In the genomic region with DNA sequence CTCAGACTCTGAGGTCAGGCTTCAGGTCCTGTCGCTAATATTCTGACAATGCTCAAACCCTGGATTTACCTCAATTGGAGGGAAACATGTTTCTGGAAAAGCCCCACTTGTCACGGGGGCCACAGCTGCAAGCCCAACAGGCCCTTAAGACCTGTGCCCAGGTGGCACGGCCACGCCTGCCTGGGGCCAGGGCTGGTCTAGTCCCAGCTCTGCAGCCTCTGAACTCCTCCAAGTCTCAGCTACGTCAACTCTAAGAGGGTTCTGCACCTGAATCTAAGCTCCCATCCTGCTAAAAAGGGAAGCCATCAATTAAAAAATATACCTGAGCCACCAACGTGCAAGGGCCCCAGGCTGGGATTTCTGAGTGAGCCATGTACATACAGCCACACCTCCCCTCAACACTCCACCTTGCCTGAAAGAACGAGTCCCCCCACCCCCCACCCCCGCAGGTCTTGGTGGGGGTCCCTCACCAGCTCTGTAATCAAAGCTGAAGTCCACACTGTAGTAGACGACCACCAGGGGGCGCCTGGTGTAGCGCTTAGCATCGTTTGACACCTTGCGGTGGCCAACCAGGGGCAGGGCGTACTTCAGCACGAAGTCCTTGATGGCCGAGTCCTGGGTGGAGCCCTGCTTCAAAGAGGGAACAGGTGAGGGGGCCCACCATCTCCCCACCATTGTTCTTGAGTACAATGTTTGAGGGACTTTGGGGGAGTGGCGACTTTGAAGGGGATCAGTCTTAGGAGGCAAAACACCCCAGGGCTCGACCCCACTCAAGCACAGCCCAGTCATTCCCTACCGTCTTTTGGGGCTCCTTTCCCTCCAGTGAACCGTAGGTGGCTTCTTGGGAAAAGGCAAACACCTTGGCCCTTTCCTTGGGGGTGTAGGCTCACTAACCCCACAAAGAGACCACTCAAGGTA, we compare ENCODE assay signal across 8 cellular contexts. TPM values are rescaled to one million over a fixed set of nuclear protein-coding genes. Genes with fewer than 3 reads are reported as not detected.
DNase-seq lines count a peak whose midpoint lies in the region; ATAC-seq and TF ChIP-seq lines count a peak whose summit lies in the region.

No MANE protein-coding gene starts in this region.

- DNase-seq in Calu3 (peak; percentile 78), M059J (ENCODE audit: low read depth) (peak; percentile 40), body of pancreas (peak; percentile 81 to 84 (median 82)), islet precursor cell (peak; percentile 76), GM19240 (ENCODE audit: insufficient read length, low spot score) (no peak)
- peak; percentile 78 for DNase-seq in stimulated activated CD4-positive, alpha-beta T cell treated with anti-CD3 and anti-CD28 coated beads, Interleukin-1b, Interleukin-23, amount 100 ng/mL, for 48 hours

- no peaks in the 10 kb centered on the region for H3K27me3 ChIP-seq in body of pancreas

- no peak overlapping the region for H3K4me3 Mint-ChIP-seq in Calu3 (ENCODE audit: low read depth, unreplicated experiment)

- CTCF ChIA-PET in Calu3 (lab: Charles Lee): interaction anchor here (0.5 to 1.9 kb wide), 4 partner anchors 60 to 369 kb away, joined by 3 to 24 read pairs (median 3); no protein-coding TSS in a partner anchor

- TF ChIP-seq POLR2A in body of pancreas (IDR thresholded peaks at IDR 0.05): no peak

- no peaks in the 10 kb centered on the region for H3K9me3 Mint-ChIP-seq in Calu3 (ENCODE audit: low read depth, unreplicated experiment)

- peaks cover 85% of the 10 kb centered on the region for H3K36me3 Mint-ChIP-seq in Calu3 (ENCODE audit: insufficient read depth, unreplicated experiment)

- peak overlapping the region; percentile 23 for H3K27ac Mint-ChIP-seq in Calu3 (ENCODE audit: unreplicated experiment)

- ATAC-seq in GM21515 (IDR thresholded peaks at IDR 0.05; ENCODE audit: unreplicated experiment): peak; percentile 62
- peak; percentile 73 for ATAC-seq in body of pancreas

- peaks cover 18 to 43% of the 10 kb centered on the region in 2 donors for H3K36me3 ChIP-seq in body of pancreas (replicated peaks in 1 of 2; ENCODE audit: insufficient read depth in 1 of 2, low read depth in 2 of 2)

- H3K27ac ChIP-seq in VCaP: no peak overlapping the region
- no peak overlapping the region for H3K27ac ChIP-seq in body of pancreas

- no peaks in the 10 kb centered on the region for H3K4me1 ChIP-seq in body of pancreas

- no peaks in the 10 kb centered on the region for H3K9me3 ChIP-seq in body of pancreas

- H3K4me3 ChIP-seq in body of pancreas: no peak overlapping the region

- BruUV-seq in Calu3 (replicated peaks; lab: Mats Ljungman, UMichigan): no TSS peak

- WGBS in body of pancreas, 2 donors: 48 to 61% methylated on average over 8 to 20 of the region's 20 CpGs

- H3K27me3 Mint-ChIP-seq in Calu3 (ENCODE audit: unreplicated experiment): no peaks in the 10 kb centered on the region

- TF ChIP-seq CTCF in Calu3 (IDR thresholded peaks at IDR 0.05; ENCODE audit: unreplicated experiment) (peak; percentile 87), VCaP (conservative IDR thresholded peaks at IDR 0.05) (peak; percentile 81), body of pancreas (IDR thresholded peaks at IDR 0.05) (peak; percentile 63 to 73 (median 69))

- H3K4me1 Mint-ChIP-seq in Calu3 (ENCODE audit: low read depth, unreplicated experiment): peaks cover 8% of the 10 kb centered on the region

- intact Hi-C loops in Calu3 (cut with micrococcal nuclease; ENCODE audit: unreplicated experiment) (loop anchor here (1.0 to 2.0 kb wide), 2 partner anchors 59 to 85 kb away; a partner anchor contains a TSS), body of pancreas (cut with DNase I) (no loop called here)

RNA-seq across cellular contexts. Expression of a gene that starts 22.6 kb away (rescaled TPM):
- total RNA-seq in Calu3 (2022) (332 and 351 TPM in 2 replicates), body of pancreas (100 to 1,000 TPM in 1 of 2 donors, 10 to 100 TPM in 1; 80.4 to 140 TPM)
- 307 and 409 TPM in 2 replicates for total RNA-seq in M059J (2014; rRNA removed; shearing (Covaris generic))
